1 cellular context compared by ENCODE assay signal in genomic region chr20:10673176-10673830, GRCh38.
A peak's percentile ranks its signal among the peaks of the same experiment; 100 is the strongest.
TF ChIP-seq lines count a peak whose summit lies in the region.

No MANE protein-coding gene starts in this region.

TF ChIP-seq in HepG2, 621 proteins besides CTCF, POLR2A, EP300 and RAD21 (continued from another document and continues in another):
- TF ChIP-seq MYPOP (CRISPR knock-in tag; IDR thresholded peaks at IDR 0.05) (peak; percentile 43; the same call in 1 of the 2 replicates), ZKSCAN5 (CRISPR knock-in tag; IDR thresholded peaks at IDR 0.05) (no peak), ZFP36L1 (CRISPR knock-in tag; IDR thresholded peaks at IDR 0.05) (no peak), SRY (CRISPR knock-in tag; IDR thresholded peaks at IDR 0.05) (no peak), ZNF850 (CRISPR knock-in tag; conservative IDR thresholded peaks at IDR 0.05) (no peak), TBP (CRISPR knock-in tag; IDR thresholded peaks at IDR 0.05) (no peak), HDAC1 (CRISPR knock-in tag; IDR thresholded peaks at IDR 0.05) (no peak), PRDM4 (CRISPR knock-in tag; IDR thresholded peaks at IDR 0.05; ENCODE audit: borderline replicate concordance) (no peak), KLF11 (CRISPR knock-in tag; IDR thresholded peaks at IDR 0.05) (no peak), SMARCC2 (IDR thresholded peaks at IDR 0.05) (no peak), ZBTB20 (CRISPR knock-in tag; IDR thresholded peaks at IDR 0.05; ENCODE audit: borderline replicate concordance, low read depth) (no peak), TRIM24 (CRISPR knock-in tag; IDR thresholded peaks at IDR 0.05) (no peak), ATRX (CRISPR knock-in tag; IDR thresholded peaks at IDR 0.05; ENCODE audit: borderline replicate concordance) (no peak), NR2F1 (CRISPR knock-in tag; IDR thresholded peaks at IDR 0.05) (no peak), SNRNP70 (IDR thresholded peaks at IDR 0.05; ENCODE audit: low read depth, low read length) (no peak), ZNF337 (CRISPR knock-in tag; IDR thresholded peaks at IDR 0.05; ENCODE audit: borderline replicate concordance, low read depth) (no peak), ZNF333 (CRISPR knock-in tag; IDR thresholded peaks at IDR 0.05; ENCODE audit: borderline replicate concordance) (no peak), AKNA (CRISPR knock-in tag; IDR thresholded peaks at IDR 0.05; ENCODE audit: borderline replicate concordance) (0 out of 2 replicates have a peak, but pooled peaks have one; percentile 10), HHEX (CRISPR knock-in tag; IDR thresholded peaks at IDR 0.05) (no peak), PHF21A (CRISPR knock-in tag; IDR thresholded peaks at IDR 0.05) (no peak), ATAD3A (CRISPR knock-in tag; IDR thresholded peaks at IDR 0.05) (no peak), IKZF4 (CRISPR knock-in tag; IDR thresholded peaks at IDR 0.05; ENCODE audit: borderline replicate concordance, low read depth, not compliant biosample characterization) (peak; percentile 55), ZNF230 (CRISPR knock-in tag; IDR thresholded peaks at IDR 0.05) (no peak), ZNF552 (CRISPR knock-in tag; IDR thresholded peaks at IDR 0.05; ENCODE audit: borderline replicate concordance) (no peak), ZNF614 (CRISPR knock-in tag; IDR thresholded peaks at IDR 0.05; ENCODE audit: borderline replicate concordance) (no peak), CHCHD3 (CRISPR knock-in tag; IDR thresholded peaks at IDR 0.05) (peak; percentile 22; the same call in 1 of the 2 replicates), ZNF883 (CRISPR knock-in tag; IDR thresholded peaks at IDR 0.05; ENCODE audit: not compliant biosample characterization) (peak; percentile 8), TGIF2 (CRISPR knock-in tag; IDR thresholded peaks at IDR 0.05) (no peak), E2F5 (CRISPR knock-in tag; conservative IDR thresholded peaks at IDR 0.05) (no peak), ZMAT3 (CRISPR knock-in tag; conservative IDR thresholded peaks at IDR 0.05) (peak; percentile 52), THYN1 (CRISPR knock-in tag; IDR thresholded peaks at IDR 0.05; ENCODE audit: borderline replicate concordance, low read depth) (no peak), XRCC5 (optimal IDR thresholded peaks at IDR 0.05; ENCODE audit: low read length) (peak; percentile 9), ZNF674 (CRISPR knock-in tag; IDR thresholded peaks at IDR 0.05; ENCODE audit: low read depth) (peak; percentile 79; the same call in 1 of the 2 replicates)
- TF ChIP-seq, protein P1, sequence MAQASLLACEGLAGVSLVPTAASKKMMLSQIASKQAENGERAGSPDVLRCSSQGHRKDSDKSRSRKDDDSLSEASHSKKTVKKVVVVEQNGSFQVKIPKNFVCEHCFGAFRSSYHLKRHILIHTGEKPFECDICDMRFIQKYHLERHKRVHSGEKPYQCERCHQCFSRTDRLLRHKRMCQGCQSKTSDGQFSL (CRISPR knock-in tag; IDR thresholded peaks at IDR 0.05): no peak
- TF ChIP-seq, protein P2, sequence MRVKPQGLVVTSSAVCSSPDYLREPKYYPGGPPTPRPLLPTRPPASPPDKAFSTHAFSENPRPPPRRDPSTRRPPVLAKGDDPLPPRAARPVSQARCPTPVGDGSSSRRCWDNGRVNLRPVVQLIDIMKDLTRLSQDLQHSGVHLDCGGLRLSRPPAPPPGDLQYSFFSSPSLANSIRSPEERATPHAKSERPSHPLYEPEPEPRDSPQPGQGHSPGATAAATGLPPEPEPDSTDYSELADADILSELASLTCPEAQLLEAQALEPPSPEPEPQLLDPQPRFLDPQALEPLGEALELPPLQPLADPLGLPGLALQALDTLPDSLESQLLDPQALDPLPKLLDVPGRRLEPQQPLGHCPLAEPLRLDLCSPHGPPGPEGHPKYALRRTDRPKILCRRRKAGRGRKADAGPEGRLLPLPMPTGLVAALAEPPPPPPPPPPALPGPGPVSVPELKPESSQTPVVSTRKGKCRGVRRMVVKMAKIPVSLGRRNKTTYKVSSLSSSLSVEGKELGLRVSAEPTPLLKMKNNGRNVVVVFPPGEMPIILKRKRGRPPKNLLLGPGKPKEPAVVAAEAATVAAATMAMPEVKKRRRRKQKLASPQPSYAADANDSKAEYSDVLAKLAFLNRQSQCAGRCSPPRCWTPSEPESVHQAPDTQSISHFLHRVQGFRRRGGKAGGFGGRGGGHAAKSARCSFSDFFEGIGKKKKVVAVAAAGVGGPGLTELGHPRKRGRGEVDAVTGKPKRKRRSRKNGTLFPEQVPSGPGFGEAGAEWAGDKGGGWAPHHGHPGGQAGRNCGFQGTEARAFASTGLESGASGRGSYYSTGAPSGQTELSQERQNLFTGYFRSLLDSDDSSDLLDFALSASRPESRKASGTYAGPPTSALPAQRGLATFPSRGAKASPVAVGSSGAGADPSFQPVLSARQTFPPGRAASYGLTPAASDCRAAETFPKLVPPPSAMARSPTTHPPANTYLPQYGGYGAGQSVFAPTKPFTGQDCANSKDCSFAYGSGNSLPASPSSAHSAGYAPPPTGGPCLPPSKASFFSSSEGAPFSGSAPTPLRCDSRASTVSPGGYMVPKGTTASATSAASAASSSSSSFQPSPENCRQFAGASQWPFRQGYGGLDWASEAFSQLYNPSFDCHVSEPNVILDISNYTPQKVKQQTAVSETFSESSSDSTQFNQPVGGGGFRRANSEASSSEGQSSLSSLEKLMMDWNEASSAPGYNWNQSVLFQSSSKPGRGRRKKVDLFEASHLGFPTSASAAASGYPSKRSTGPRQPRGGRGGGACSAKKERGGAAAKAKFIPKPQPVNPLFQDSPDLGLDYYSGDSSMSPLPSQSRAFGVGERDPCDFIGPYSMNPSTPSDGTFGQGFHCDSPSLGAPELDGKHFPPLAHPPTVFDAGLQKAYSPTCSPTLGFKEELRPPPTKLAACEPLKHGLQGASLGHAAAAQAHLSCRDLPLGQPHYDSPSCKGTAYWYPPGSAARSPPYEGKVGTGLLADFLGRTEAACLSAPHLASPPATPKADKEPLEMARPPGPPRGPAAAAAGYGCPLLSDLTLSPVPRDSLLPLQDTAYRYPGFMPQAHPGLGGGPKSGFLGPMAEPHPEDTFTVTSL (CRISPR knock-in tag; IDR thresholded peaks at IDR 0.05; ENCODE audit: borderline replicate concordance): no peak
- TF ChIP-seq, protein P3, sequence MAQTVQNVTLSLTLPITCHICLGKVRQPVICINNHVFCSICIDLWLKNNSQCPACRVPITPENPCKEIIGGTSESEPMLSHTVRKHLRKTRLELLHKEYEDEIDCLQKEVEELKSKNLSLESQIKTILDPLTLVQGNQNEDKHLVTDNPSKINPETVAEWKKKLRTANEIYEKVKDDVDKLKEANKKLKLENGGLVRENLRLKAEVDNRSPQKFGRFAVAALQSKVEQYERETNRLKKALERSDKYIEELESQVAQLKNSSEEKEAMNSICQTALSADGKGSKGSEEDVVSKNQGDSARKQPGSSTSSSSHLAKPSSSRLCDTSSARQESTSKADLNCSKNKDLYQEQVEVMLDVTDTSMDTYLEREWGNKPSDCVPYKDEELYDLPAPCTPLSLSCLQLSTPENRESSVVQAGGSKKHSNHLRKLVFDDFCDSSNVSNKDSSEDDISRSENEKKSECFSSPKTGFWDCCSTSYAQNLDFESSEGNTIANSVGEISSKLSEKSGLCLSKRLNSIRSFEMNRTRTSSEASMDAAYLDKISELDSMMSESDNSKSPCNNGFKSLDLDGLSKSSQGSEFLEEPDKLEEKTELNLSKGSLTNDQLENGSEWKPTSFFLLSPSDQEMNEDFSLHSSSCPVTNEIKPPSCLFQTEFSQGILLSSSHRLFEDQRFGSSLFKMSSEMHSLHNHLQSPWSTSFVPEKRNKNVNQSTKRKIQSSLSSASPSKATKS (CRISPR knock-in tag; IDR thresholded peaks at IDR 0.05): no peak
- TF ChIP-seq, protein P4, sequence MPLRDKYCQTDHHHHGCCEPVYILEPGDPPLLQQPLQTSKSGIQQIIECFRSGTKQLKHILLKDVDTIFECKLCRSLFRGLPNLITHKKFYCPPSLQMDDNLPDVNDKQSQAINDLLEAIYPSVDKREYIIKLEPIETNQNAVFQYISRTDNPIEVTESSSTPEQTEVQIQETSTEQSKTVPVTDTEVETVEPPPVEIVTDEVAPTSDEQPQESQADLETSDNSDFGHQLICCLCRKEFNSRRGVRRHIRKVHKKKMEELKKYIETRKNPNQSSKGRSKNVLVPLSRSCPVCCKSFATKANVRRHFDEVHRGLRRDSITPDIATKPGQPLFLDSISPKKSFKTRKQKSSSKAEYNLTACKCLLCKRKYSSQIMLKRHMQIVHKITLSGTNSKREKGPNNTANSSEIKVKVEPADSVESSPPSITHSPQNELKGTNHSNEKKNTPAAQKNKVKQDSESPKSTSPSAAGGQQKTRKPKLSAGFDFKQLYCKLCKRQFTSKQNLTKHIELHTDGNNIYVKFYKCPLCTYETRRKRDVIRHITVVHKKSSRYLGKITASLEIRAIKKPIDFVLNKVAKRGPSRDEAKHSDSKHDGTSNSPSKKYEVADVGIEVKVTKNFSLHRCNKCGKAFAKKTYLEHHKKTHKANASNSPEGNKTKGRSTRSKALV (CRISPR knock-in tag; IDR thresholded peaks at IDR 0.05): no peak; the same call in 1 of the 2 replicates
- TF ChIP-seq, protein P5, sequence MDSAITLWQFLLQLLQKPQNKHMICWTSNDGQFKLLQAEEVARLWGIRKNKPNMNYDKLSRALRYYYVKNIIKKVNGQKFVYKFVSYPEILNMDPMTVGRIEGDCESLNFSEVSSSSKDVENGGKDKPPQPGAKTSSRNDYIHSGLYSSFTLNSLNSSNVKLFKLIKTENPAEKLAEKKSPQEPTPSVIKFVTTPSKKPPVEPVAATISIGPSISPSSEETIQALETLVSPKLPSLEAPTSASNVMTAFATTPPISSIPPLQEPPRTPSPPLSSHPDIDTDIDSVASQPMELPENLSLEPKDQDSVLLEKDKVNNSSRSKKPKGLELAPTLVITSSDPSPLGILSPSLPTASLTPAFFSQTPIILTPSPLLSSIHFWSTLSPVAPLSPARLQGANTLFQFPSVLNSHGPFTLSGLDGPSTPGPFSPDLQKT (CRISPR knock-in tag; IDR thresholded peaks at IDR 0.05; ENCODE audit: borderline replicate concordance): no peak
- TF ChIP-seq, protein P6, sequence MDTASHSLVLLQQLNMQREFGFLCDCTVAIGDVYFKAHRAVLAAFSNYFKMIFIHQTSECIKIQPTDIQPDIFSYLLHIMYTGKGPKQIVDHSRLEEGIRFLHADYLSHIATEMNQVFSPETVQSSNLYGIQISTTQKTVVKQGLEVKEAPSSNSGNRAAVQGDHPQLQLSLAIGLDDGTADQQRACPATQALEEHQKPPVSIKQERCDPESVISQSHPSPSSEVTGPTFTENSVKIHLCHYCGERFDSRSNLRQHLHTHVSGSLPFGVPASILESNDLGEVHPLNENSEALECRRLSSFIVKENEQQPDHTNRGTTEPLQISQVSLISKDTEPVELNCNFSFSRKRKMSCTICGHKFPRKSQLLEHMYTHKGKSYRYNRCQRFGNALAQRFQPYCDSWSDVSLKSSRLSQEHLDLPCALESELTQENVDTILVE (CRISPR knock-in tag; IDR thresholded peaks at IDR 0.05): no peak
